Comparison of ENCODE assay signal across 27 cellular contexts in genomic region chr2:69637923-69638322, GRCh38. TPM values are rescaled to one million over a fixed set of nuclear protein-coding genes. Genes with fewer than 3 reads are reported as not detected.
A peak's percentile ranks its signal among the peaks of the same experiment; 100 is the strongest.
DNase-seq lines count a peak whose midpoint lies in the region; ATAC-seq, FAIRE-seq and TF ChIP-seq lines count a peak whose summit lies in the region.
"Had no signal": no experiment of that assay in that cellular context is flagged by ENCODE, and none has a peak within 500 bp of the region (broad histone marks: within the 10 kb centered on the region; RNA-seq: fewer than 3 reads in every experiment).

No MANE protein-coding gene starts in this region.

- H3K4me1 ChIP-seq in BLaER1 treated with 17β-estradiol and CSF1 and Interleukin-3, amounts not matched to agents 10 nM and 100 nM: peaks cover 42 to 79% (median 66%) of the 10 kb centered on the region in 10 experiments
- peaks cover 31 to 54% of the 10 kb centered on the region in 2 donors for H3K4me1 ChIP-seq in naive thymus-derived CD4-positive, alpha-beta T cell (ENCODE audit: control insufficient read depth in 2 of 2, insufficient read depth in 2 of 2, low read length in 2 of 2)

- H3K36me3 Mint-ChIP-seq in activated CD4-positive, alpha-beta T cell treated with anti-CD3 and anti-CD28 coated beads for 36 hours (ENCODE audit: low read depth): peaks cover 58% of the 10 kb centered on the region
- H3K36me3 Mint-ChIP-seq in activated CD8-positive, alpha-beta T cell treated with anti-CD3 and anti-CD28 coated beads, Interleukin-2, amount 10 ng/mL, durations not matched to agents 7 days and 5 days (ENCODE audit: low read depth): peaks cover 70% of the 10 kb centered on the region
- peaks cover 16 to 52% (median 48%) of the 10 kb centered on the region in 5 donors for H3K36me3 Mint-ChIP-seq in naive thymus-derived CD4-positive, alpha-beta T cell
- H3K36me3 Mint-ChIP-seq: memory B cell had no signal

- no peak overlapping the region for H3K9ac ChIP-seq in BLaER1 treated with 17β-estradiol and CSF1 and Interleukin-3, amounts not matched to agents 10 nM and 100 nM

- H4K20me1 ChIP-seq in BLaER1 treated with 17β-estradiol and CSF1 and Interleukin-3, amounts not matched to agents 10 nM and 100 nM: peaks cover 15 to 90% (median 43%) of the 10 kb centered on the region in 11 experiments; a peak in 18 of 22 replicates

- no peak overlapping the region for H3K27ac ChIP-seq in BLaER1 treated with 17β-estradiol and CSF1 and Interleukin-3, amounts not matched to agents 10 nM and 100 nM
- peak overlapping the region; percentile 86 for H3K27ac ChIP-seq in naive thymus-derived CD4-positive, alpha-beta T cell (ENCODE audit: low read depth, low read length)
- H3K27ac ChIP-seq: right atrium auricular region, SJSA1, tibial nerve had no signal

- H3K27me3 Mint-ChIP-seq in activated CD4-positive, alpha-beta T cell treated with anti-CD3 and anti-CD28 coated beads for 36 hours: no peaks in the 10 kb centered on the region
- H3K27me3 Mint-ChIP-seq in activated CD8-positive, alpha-beta T cell treated with anti-CD3 and anti-CD28 coated beads, Interleukin-2, amount 10 ng/mL, durations not matched to agents 7 days and 5 days (ENCODE audit: low read depth): no peaks in the 10 kb centered on the region
- H3K27me3 Mint-ChIP-seq in naive thymus-derived CD4-positive, alpha-beta T cell: no peaks in the 10 kb centered on the region

- no peaks in the 10 kb centered on the region for H3K9me3 Mint-ChIP-seq in activated CD4-positive, alpha-beta T cell treated with anti-CD3 and anti-CD28 coated beads for 36 hours (ENCODE audit: low read depth)
- H3K9me3 Mint-ChIP-seq in activated CD8-positive, alpha-beta T cell treated with anti-CD3 and anti-CD28 coated beads, Interleukin-2, amount 10 ng/mL, durations not matched to agents 7 days and 5 days (ENCODE audit: insufficient read depth): no peaks in the 10 kb centered on the region
- peaks cover 0 to 2% (median 0%) of the 10 kb centered on the region in 11 donors for H3K9me3 Mint-ChIP-seq in naive thymus-derived CD4-positive, alpha-beta T cell
- H3K9me3 Mint-ChIP-seq: memory B cell had no signal

- H3K4me3 Mint-ChIP-seq in activated CD4-positive, alpha-beta T cell treated with anti-CD3 and anti-CD28 coated beads for 36 hours: peak overlapping the region; percentile 82
- no peak overlapping the region for H3K4me3 Mint-ChIP-seq in activated CD8-positive, alpha-beta T cell treated with anti-CD3 and anti-CD28 coated beads, Interleukin-2, amount 10 ng/mL, durations not matched to agents 7 days and 5 days
- peak overlapping the region; percentile 11 to 99 (median 98) for H3K4me3 Mint-ChIP-seq in naive thymus-derived CD4-positive, alpha-beta T cell
- H3K4me3 Mint-ChIP-seq: B cell, memory B cell had no signal

- peak overlapping the region; percentile 76 for H3K27ac Mint-ChIP-seq in activated CD4-positive, alpha-beta T cell treated with anti-CD3 and anti-CD28 coated beads for 36 hours
- H3K27ac Mint-ChIP-seq in activated CD8-positive, alpha-beta T cell treated with anti-CD3 and anti-CD28 coated beads, Interleukin-2, amount 10 ng/mL, durations not matched to agents 7 days and 5 days: peak overlapping the region; percentile 58
- H3K27ac Mint-ChIP-seq in naive thymus-derived CD4-positive, alpha-beta T cell: peak overlapping the region in 8 of 9 donors; percentile 33 to 96 (median 84)
- H3K27ac Mint-ChIP-seq: B cell, memory B cell had no signal

- H3K4me2 ChIP-seq in BLaER1 treated with 17β-estradiol and CSF1 and Interleukin-3, amounts not matched to agents 10 nM and 100 nM: peak overlapping the region; percentile 46 to 99 (median 88)

- H3K27me3 ChIP-seq in BLaER1 treated with 17β-estradiol and CSF1 and Interleukin-3, amounts not matched to agents 10 nM and 100 nM: no peaks in the 10 kb centered on the region
- H3K27me3 ChIP-seq in naive thymus-derived CD4-positive, alpha-beta T cell (ENCODE audit: control insufficient read depth in 2 of 2, insufficient read depth in 2 of 2, low read length in 2 of 2): no peaks in the 10 kb centered on the region
- H3K27me3 ChIP-seq: right atrium auricular region, SJSA1, tibial nerve had no signal

- no peaks in the 10 kb centered on the region for H3K9me3 ChIP-seq in BLaER1 treated with 17β-estradiol and CSF1 and Interleukin-3, amounts not matched to agents 10 nM and 100 nM (replicated peaks in 1 of 11)
- no peaks in the 10 kb centered on the region for H3K9me3 ChIP-seq in naive thymus-derived CD4-positive, alpha-beta T cell (ENCODE audit: control insufficient read depth in 2 of 3, low read length in 3 of 3)
- H3K9me3 ChIP-seq: HAP-1, right atrium auricular region, SJSA1, spleen, tibial nerve had no signal

- TF ChIP-seq POLR2A in GM18505 (IDR thresholded peaks at IDR 0.05; ENCODE audit: borderline replicate concordance, extremely low read depth, insufficient read depth, insufficient read length): no peak

- ATAC-seq in activated CD4-positive, alpha-beta T cell treated with anti-CD3 and anti-CD28 coated beads for 36 hours: no peak
- ATAC-seq in activated CD8-positive, alpha-beta T cell treated with anti-CD3 and anti-CD28 coated beads, Interleukin-2, amount 10 ng/mL, durations not matched to agents 7 days and 5 days: no peak
- no peak for ATAC-seq in naive thymus-derived CD4-positive, alpha-beta T cell
- ATAC-seq in GM18505 (IDR thresholded peaks at IDR 0.05; ENCODE audit: unreplicated experiment) (no peak), HG03108 (IDR thresholded peaks at IDR 0.05; ENCODE audit: unreplicated experiment) (no peak)
- ATAC-seq: K562 had no signal

- no peak for DNase-seq in activated CD4-positive, alpha-beta T cell treated with anti-CD3 and anti-CD28 coated beads for 36 hours
- DNase-seq in activated CD4-positive, alpha-beta T cell treated with anti-CD3 and anti-CD28 coated beads for 1 hour: no peak
- no peak for DNase-seq in activated CD8-positive, alpha-beta T cell treated with anti-CD3 and anti-CD28 coated beads, Interleukin-2, amount 10 ng/mL, durations not matched to agents 7 days and 5 days
- DNase-seq in naive thymus-derived CD4-positive, alpha-beta T cell: no peak
- DNase-seq in urothelium cell line (ENCODE audit: low spot score): no peak
- DNase-seq: activated CD4-positive, alpha-beta T cell treated with anti-CD3 and anti-CD28 coated beads, Interleukin-2, amount 50 U/mL, for 4 hours; EL; glutamatergic neuron; MM.1S; NCI-H1417 treated with DMSO at 0.1 percent for 48 hours; NCI-H510A treated with DMSO at 0.1 percent for 48 hours; spleen; stimulated activated CD4-positive, alpha-beta T cell treated with anti-CD3 and anti-CD28 coated beads, Interleukin-4, amount 100 ng/mL, for 1 hour; stimulated activated naive CD4-positive, alpha-beta T cell treated with Interleukin-2 at 50 U/mL for 16 hours had no signal

- POLR2A ChIA-PET in activated CD4-positive, alpha-beta T cell treated with anti-CD3 and anti-CD28 coated beads for 36 hours (lab: Charles Lee): no interaction called here
- POLR2A ChIA-PET in activated CD8-positive, alpha-beta T cell treated with anti-CD3 and anti-CD28 coated beads, Interleukin-2, amount 10 ng/mL, durations not matched to agents 7 days and 5 days (lab: Charles Lee): no interaction called here
- POLR2A ChIA-PET in naive thymus-derived CD4-positive, alpha-beta T cell (lab: Charles Lee): interaction anchor here (1.1 to 10.4 kb wide), 6 partner anchors 10 to 59 kb away, joined by 3 to 292 read pairs (median 12); no protein-coding TSS in a partner anchor

- H3K36me3 ChIP-seq in BLaER1 treated with 17β-estradiol and CSF1 and Interleukin-3, amounts not matched to agents 10 nM and 100 nM: peaks cover 21 to 76% (median 45%) of the 10 kb centered on the region in 11 experiments; a peak in 21 of 22 replicates
- peaks cover 0 to 22% (median 5%) of the 10 kb centered on the region in 3 experiments for H3K36me3 ChIP-seq in naive thymus-derived CD4-positive, alpha-beta T cell (ENCODE audit: control insufficient read depth in 2 of 3, insufficient read depth in 3 of 3, low read length in 3 of 3)
- H3K36me3 ChIP-seq: right atrium auricular region, tibial nerve had no signal

- H3K4me1 Mint-ChIP-seq in activated CD4-positive, alpha-beta T cell treated with anti-CD3 and anti-CD28 coated beads for 36 hours: peaks cover 65% of the 10 kb centered on the region
- H3K4me1 Mint-ChIP-seq in activated CD8-positive, alpha-beta T cell treated with anti-CD3 and anti-CD28 coated beads, Interleukin-2, amount 10 ng/mL, durations not matched to agents 7 days and 5 days (ENCODE audit: low read depth): peaks cover 58% of the 10 kb centered on the region
- H3K4me1 Mint-ChIP-seq in naive thymus-derived CD4-positive, alpha-beta T cell: peaks cover 58 to 79% (median 68%) of the 10 kb centered on the region in 7 donors

- H3K4me3 ChIP-seq in BLaER1 treated with 17β-estradiol and CSF1 and Interleukin-3, amounts not matched to agents 10 nM and 100 nM: no peak overlapping the region
- H3K4me3 ChIP-seq in naive thymus-derived CD4-positive, alpha-beta T cell (ENCODE audit: low read length): peak overlapping the region; percentile 22
- H3K4me3 ChIP-seq: HAP-1, K562, right atrium auricular region, SJSA1, spleen, tibial nerve had no signal

- CTCF ChIA-PET in activated CD4-positive, alpha-beta T cell treated with anti-CD3 and anti-CD28 coated beads for 36 hours (lab: Charles Lee): interaction anchor here (1.2 to 1.8 kb wide), 6 partner anchors 9 to 87 kb away, joined by 3 to 8 read pairs (median 6); no protein-coding TSS in a partner anchor
- CTCF ChIA-PET in activated CD8-positive, alpha-beta T cell treated with anti-CD3 and anti-CD28 coated beads, Interleukin-2, amount 10 ng/mL, durations not matched to agents 7 days and 5 days (lab: Charles Lee): interaction anchor here (1.0 to 6.9 kb wide), 7 partner anchors 8 to 162 kb away, joined by 3 to 43 read pairs (median 5); no protein-coding TSS in a partner anchor
- CTCF ChIA-PET in naive thymus-derived CD4-positive, alpha-beta T cell (lab: Charles Lee): interaction anchor here (0.5 to 2.2 kb wide), 4 partner anchors 12 to 87 kb away, joined by 3 to 5 read pairs (median 3); no protein-coding TSS in a partner anchor

- FAIRE-seq in urothelium cell line (lab: Jason Lieb, UNC): no peak
- FAIRE-seq: bronchial epithelial cell, GM18507, K562, RCC 7860 had no signal

- intact Hi-C loops in activated CD4-positive, alpha-beta T cell treated with anti-CD3 and anti-CD28 coated beads for 36 hours (cut with DNase I, micrococcal nuclease): no loop called here
- intact Hi-C loops in naive thymus-derived CD4-positive, alpha-beta T cell (cut with micrococcal nuclease): no loop called here

RNA-seq across cellular contexts. Expression of gene AAK1, which starts 5.6 kb away (rescaled TPM):
- total RNA-seq in activated CD4-positive, alpha-beta T cell treated with anti-CD3 and anti-CD28 coated beads for 36 hours: 100 to 1,000 TPM in 1 of 2 experiments, 10 to 100 TPM in 1; 95.9 to 104 TPM
- 100 to 1,000 TPM; 105 to 107 TPM for total RNA-seq in activated CD8-positive, alpha-beta T cell treated with anti-CD3 and anti-CD28 coated beads, Interleukin-2, amount 10 ng/mL, durations not matched to agents 7 days and 5 days
- 100 to 1,000 TPM; 114 to 253 (median 218) TPM for total RNA-seq in naive thymus-derived CD4-positive, alpha-beta T cell
- 10 to 100 TPM; 71.5 to 84.6 TPM for polyA plus RNA-seq in naive thymus-derived CD4-positive, alpha-beta T cell
